2 cellular contexts compared by ENCODE assay signal in the genomic region with DNA sequence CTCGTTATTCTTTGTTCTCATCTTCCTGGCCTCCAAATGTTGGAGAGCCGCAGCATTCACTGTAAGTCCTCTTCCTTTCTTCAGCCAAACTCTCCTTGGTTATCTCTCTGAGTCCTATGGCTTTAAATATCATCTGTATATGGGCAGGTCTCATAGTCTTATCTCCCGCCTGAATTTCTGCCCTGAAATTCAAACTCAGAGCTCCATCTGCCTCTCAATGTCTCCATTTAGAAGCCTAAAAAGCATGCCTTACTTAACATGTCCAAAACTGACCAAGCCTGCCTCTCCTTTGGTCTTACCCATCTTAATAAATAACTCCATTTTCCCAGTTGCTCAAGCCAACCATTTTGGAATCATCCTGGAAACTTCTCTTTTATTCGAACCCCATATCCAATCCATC.
TF ChIP-seq lines count a peak whose summit lies in the region.

No MANE protein-coding gene starts in this region.

TF ChIP-seq in GM23338, 12 proteins besides CTCF, POLR2A, EP300 and RAD21:
- TF ChIP-seq EZH2phosphoT487 (IDR thresholded peaks at IDR 0.05; ENCODE audit: unreplicated experiment) (no peak), STAT1 (IDR thresholded peaks at IDR 0.05; ENCODE audit: unreplicated experiment) (no peak), ZNF114 (CRISPR knock-in tag; IDR thresholded peaks at IDR 0.05) (no peak), POLR2AphosphoS5 (IDR thresholded peaks at IDR 0.05; ENCODE audit: low read depth) (no peak), CREB1 (CRISPR knock-in tag; IDR thresholded peaks at IDR 0.05; ENCODE audit: low read depth) (no peak), ZNF331 (CRISPR knock-in tag; IDR thresholded peaks at IDR 0.05; ENCODE audit: low read depth) (no peak), JUNB (IDR thresholded peaks at IDR 0.05; ENCODE audit: unreplicated experiment) (no peak), NANOG (IDR thresholded peaks at IDR 0.05; ENCODE audit: borderline replicate concordance) (no peak), EZH2 (IDR thresholded peaks at IDR 0.05; ENCODE audit: low read depth, unreplicated experiment) (no peak)
- TF ChIP-seq, protein P1, sequence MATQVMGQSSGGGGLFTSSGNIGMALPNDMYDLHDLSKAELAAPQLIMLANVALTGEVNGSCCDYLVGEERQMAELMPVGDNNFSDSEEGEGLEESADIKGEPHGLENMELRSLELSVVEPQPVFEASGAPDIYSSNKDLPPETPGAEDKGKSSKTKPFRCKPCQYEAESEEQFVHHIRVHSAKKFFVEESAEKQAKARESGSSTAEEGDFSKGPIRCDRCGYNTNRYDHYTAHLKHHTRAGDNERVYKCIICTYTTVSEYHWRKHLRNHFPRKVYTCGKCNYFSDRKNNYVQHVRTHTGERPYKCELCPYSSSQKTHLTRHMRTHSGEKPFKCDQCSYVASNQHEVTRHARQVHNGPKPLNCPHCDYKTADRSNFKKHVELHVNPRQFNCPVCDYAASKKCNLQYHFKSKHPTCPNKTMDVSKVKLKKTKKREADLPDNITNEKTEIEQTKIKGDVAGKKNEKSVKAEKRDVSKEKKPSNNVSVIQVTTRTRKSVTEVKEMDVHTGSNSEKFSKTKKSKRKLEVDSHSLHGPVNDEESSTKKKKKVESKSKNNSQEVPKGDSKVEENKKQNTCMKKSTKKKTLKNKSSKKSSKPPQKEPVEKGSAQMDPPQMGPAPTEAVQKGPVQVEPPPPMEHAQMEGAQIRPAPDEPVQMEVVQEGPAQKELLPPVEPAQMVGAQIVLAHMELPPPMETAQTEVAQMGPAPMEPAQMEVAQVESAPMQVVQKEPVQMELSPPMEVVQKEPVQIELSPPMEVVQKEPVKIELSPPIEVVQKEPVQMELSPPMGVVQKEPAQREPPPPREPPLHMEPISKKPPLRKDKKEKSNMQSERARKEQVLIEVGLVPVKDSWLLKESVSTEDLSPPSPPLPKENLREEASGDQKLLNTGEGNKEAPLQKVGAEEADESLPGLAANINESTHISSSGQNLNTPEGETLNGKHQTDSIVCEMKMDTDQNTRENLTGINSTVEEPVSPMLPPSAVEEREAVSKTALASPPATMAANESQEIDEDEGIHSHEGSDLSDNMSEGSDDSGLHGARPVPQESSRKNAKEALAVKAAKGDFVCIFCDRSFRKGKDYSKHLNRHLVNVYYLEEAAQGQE (IDR thresholded peaks at IDR 0.05; ENCODE audit: unreplicated experiment) = no peak
- TF ChIP-seq, protein P2, sequence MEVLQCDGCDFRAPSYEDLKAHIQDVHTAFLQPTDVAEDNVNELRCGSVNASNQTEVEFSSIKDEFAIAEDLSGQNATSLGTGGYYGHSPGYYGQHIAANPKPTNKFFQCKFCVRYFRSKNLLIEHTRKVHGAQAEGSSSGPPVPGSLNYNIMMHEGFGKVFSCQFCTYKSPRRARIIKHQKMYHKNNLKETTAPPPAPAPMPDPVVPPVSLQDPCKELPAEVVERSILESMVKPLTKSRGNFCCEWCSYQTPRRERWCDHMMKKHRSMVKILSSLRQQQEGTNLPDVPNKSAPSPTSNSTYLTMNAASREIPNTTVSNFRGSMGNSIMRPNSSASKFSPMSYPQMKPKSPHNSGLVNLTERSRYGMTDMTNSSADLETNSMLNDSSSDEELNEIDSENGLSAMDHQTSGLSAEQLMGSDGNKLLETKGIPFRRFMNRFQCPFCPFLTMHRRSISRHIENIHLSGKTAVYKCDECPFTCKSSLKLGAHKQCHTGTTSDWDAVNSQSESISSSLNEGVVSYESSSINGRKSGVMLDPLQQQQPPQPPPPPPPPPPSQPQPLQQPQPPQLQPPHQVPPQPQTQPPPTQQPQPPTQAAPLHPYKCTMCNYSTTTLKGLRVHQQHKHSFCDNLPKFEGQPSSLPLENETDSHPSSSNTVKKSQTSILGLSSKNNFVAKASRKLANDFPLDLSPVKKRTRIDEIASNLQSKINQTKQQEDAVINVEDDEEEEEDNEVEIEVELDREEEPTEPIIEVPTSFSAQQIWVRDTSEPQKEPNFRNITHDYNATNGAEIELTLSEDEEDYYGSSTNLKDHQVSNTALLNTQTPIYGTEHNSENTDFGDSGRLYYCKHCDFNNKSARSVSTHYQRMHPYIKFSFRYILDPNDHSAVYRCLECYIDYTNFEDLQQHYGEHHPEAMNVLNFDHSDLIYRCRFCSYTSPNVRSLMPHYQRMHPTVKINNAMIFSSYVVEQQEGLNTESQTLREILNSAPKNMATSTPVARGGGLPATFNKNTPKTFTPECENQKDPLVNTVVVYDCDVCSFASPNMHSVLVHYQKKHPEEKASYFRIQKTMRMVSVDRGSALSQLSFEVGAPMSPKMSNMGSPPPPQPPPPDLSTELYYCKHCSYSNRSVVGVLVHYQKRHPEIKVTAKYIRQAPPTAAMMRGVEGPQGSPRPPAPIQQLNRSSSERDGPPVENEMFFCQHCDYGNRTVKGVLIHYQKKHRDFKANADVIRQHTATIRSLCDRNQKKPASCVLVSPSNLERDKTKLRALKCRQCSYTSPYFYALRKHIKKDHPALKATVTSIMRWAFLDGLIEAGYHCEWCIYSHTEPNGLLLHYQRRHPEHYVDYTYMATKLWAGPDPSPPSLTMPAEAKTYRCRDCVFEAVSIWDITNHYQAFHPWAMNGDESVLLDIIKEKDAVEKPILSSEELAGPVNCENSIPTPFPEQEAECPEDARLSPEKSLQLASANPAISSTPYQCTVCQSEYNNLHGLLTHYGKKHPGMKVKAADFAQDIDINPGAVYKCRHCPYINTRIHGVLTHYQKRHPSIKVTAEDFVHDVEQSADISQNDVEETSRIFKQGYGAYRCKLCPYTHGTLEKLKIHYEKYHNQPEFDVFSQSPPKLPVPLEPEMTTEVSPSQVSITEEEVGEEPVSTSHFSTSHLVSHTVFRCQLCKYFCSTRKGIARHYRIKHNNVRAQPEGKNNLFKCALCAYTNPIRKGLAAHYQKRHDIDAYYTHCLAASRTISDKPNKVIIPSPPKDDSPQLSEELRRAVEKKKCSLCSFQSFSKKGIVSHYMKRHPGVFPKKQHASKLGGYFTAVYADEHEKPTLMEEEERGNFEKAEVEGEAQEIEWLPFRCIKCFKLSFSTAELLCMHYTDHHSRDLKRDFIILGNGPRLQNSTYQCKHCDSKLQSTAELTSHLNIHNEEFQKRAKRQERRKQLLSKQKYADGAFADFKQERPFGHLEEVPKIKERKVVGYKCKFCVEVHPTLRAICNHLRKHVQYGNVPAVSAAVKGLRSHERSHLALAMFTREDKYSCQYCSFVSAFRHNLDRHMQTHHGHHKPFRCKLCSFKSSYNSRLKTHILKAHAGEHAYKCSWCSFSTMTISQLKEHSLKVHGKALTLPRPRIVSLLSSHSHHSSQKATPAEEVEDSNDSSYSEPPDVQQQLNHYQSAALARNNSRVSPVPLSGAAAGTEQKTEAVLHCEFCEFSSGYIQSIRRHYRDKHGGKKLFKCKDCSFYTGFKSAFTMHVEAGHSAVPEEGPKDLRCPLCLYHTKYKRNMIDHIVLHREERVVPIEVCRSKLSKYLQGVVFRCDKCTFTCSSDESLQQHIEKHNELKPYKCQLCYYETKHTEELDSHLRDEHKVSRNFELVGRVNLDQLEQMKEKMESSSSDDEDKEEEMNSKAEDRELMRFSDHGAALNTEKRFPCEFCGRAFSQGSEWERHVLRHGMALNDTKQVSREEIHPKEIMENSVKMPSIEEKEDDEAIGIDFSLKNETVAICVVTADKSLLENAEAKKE (CRISPR knock-in tag; IDR thresholded peaks at IDR 0.05) = no peak

TF ChIP-seq in K562, 482 proteins besides CTCF, POLR2A, EP300 and RAD21 (continues in another document):
- TF ChIP-seq, protein P3, sequence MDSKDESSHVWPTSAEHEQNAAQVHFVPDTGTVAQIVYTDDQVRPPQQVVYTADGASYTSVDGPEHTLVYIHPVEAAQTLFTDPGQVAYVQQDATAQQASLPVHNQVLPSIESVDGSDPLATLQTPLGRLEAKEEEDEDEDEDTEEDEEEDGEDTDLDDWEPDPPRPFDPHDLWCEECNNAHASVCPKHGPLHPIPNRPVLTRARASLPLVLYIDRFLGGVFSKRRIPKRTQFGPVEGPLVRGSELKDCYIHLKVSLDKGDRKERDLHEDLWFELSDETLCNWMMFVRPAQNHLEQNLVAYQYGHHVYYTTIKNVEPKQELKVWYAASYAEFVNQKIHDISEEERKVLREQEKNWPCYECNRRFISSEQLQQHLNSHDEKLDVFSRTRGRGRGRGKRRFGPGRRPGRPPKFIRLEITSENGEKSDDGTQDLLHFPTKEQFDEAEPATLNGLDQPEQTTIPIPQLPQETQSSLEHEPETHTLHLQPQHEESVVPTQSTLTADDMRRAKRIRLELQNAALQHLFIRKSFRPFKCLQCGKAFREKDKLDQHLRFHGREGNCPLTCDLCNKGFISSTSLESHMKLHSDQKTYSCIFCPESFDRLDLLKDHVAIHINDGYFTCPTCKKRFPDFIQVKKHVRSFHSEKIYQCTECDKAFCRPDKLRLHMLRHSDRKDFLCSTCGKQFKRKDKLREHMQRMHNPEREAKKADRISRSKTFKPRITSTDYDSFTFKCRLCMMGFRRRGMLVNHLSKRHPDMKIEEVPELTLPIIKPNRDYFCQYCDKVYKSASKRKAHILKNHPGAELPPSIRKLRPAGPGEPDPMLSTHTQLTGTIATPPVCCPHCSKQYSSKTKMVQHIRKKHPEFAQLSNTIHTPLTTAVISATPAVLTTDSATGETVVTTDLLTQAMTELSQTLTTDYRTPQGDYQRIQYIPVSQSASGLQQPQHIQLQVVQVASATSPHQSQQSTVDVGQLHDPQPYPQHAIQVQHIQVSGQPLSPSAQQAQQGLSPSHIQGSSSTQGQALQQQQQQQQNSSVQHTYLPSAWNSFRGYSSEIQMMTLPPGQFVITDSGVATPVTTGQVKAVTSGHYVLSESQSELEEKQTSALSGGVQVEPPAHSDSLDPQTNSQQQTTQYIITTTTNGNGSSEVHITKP (IDR thresholded peaks at IDR 0.05; ENCODE audit: partially characterized antibody) = peak; percentile 6
- TF ChIP-seq RCOR1 (IDR thresholded peaks at IDR 0.05; ENCODE audit: borderline replicate concordance in 1 of 2, low read depth in 2 of 2, low read length in 2 of 2) = 0 out of 4 replicates have a peak, but pooled peaks of 1 of the 2 experiments have one; percentile 30
- TF ChIP-seq ZNF197 (CRISPR knock-in tag; IDR thresholded peaks at IDR 0.05; ENCODE audit: low read depth) = no peak
- no peak for TF ChIP-seq ZNF124 (CRISPR knock-in tag; IDR thresholded peaks at IDR 0.05)
- no peak for TF ChIP-seq DDX20 (tag; IDR thresholded peaks at IDR 0.05; ENCODE audit: low read depth)
- TF ChIP-seq, protein P4, sequence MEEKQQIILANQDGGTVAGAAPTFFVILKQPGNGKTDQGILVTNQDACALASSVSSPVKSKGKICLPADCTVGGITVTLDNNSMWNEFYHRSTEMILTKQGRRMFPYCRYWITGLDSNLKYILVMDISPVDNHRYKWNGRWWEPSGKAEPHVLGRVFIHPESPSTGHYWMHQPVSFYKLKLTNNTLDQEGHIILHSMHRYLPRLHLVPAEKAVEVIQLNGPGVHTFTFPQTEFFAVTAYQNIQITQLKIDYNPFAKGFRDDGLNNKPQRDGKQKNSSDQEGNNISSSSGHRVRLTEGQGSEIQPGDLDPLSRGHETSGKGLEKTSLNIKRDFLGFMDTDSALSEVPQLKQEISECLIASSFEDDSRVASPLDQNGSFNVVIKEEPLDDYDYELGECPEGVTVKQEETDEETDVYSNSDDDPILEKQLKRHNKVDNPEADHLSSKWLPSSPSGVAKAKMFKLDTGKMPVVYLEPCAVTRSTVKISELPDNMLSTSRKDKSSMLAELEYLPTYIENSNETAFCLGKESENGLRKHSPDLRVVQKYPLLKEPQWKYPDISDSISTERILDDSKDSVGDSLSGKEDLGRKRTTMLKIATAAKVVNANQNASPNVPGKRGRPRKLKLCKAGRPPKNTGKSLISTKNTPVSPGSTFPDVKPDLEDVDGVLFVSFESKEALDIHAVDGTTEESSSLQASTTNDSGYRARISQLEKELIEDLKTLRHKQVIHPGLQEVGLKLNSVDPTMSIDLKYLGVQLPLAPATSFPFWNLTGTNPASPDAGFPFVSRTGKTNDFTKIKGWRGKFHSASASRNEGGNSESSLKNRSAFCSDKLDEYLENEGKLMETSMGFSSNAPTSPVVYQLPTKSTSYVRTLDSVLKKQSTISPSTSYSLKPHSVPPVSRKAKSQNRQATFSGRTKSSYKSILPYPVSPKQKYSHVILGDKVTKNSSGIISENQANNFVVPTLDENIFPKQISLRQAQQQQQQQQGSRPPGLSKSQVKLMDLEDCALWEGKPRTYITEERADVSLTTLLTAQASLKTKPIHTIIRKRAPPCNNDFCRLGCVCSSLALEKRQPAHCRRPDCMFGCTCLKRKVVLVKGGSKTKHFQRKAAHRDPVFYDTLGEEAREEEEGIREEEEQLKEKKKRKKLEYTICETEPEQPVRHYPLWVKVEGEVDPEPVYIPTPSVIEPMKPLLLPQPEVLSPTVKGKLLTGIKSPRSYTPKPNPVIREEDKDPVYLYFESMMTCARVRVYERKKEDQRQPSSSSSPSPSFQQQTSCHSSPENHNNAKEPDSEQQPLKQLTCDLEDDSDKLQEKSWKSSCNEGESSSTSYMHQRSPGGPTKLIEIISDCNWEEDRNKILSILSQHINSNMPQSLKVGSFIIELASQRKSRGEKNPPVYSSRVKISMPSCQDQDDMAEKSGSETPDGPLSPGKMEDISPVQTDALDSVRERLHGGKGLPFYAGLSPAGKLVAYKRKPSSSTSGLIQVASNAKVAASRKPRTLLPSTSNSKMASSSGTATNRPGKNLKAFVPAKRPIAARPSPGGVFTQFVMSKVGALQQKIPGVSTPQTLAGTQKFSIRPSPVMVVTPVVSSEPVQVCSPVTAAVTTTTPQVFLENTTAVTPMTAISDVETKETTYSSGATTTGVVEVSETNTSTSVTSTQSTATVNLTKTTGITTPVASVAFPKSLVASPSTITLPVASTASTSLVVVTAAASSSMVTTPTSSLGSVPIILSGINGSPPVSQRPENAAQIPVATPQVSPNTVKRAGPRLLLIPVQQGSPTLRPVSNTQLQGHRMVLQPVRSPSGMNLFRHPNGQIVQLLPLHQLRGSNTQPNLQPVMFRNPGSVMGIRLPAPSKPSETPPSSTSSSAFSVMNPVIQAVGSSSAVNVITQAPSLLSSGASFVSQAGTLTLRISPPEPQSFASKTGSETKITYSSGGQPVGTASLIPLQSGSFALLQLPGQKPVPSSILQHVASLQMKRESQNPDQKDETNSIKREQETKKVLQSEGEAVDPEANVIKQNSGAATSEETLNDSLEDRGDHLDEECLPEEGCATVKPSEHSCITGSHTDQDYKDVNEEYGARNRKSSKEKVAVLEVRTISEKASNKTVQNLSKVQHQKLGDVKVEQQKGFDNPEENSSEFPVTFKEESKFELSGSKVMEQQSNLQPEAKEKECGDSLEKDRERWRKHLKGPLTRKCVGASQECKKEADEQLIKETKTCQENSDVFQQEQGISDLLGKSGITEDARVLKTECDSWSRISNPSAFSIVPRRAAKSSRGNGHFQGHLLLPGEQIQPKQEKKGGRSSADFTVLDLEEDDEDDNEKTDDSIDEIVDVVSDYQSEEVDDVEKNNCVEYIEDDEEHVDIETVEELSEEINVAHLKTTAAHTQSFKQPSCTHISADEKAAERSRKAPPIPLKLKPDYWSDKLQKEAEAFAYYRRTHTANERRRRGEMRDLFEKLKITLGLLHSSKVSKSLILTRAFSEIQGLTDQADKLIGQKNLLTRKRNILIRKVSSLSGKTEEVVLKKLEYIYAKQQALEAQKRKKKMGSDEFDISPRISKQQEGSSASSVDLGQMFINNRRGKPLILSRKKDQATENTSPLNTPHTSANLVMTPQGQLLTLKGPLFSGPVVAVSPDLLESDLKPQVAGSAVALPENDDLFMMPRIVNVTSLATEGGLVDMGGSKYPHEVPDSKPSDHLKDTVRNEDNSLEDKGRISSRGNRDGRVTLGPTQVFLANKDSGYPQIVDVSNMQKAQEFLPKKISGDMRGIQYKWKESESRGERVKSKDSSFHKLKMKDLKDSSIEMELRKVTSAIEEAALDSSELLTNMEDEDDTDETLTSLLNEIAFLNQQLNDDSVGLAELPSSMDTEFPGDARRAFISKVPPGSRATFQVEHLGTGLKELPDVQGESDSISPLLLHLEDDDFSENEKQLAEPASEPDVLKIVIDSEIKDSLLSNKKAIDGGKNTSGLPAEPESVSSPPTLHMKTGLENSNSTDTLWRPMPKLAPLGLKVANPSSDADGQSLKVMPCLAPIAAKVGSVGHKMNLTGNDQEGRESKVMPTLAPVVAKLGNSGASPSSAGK (IDR thresholded peaks at IDR 0.05) = peak; percentile 29; the same call in 1 of the 2 replicates
- peak; percentile 55; the same call in 1 of the 2 replicates for TF ChIP-seq L3MBTL2 (IDR thresholded peaks at IDR 0.05)
- peak; percentile 52 for TF ChIP-seq EP400 (IDR thresholded peaks at IDR 0.05)
- TF ChIP-seq BRD9 (IDR thresholded peaks at IDR 0.05; ENCODE audit: low read depth, partially characterized antibody) = peak; percentile 59
- TF ChIP-seq, protein P5, sequence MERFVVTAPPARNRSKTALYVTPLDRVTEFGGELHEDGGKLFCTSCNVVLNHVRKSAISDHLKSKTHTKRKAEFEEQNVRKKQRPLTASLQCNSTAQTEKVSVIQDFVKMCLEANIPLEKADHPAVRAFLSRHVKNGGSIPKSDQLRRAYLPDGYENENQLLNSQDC (CRISPR knock-in tag; IDR thresholded peaks at IDR 0.05) = no peak
